In the genomic region with DNA sequence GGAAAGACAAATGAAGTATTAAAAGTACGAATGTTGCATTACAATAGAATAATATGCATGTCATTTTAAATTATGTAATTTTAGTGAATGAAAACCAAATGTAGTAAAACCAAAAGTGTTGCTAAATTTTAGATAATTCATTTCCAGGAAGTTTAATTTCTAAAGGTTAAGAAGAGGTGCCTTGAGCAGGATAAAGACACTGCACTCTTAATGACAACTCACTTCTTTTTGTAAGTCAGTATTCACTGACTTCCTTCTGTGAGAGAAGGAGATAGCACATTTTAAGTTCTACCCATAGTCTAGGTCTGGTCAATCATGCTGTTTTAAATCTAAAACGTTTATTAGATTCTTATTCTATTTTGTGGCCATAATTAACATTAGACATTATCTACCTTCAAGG, we compare ENCODE assay signal across 1 cellular context.
A peak's percentile ranks its signal among the peaks of the same experiment; 100 is the strongest.
TF ChIP-seq lines count a peak whose summit lies in the region.

No MANE protein-coding gene starts in this region.

TF ChIP-seq in K562, 482 proteins besides CTCF, POLR2A, EP300 and RAD21 (continued from another document):
- TF ChIP-seq ADNP (tag; IDR thresholded peaks at IDR 0.05) (0 out of 2 replicates have a peak, but pooled peaks have one; percentile 49), ZNF324 (CRISPR knock-in tag; IDR thresholded peaks at IDR 0.05) (0 out of 2 replicates have a peak, but pooled peaks have one; percentile 28), ZC3H4 (CRISPR knock-in tag; IDR thresholded peaks at IDR 0.05; ENCODE audit: borderline replicate concordance) (no peak), BCOR (IDR thresholded peaks at IDR 0.05) (0 out of 2 replicates have a peak, but pooled peaks have one; percentile 32), POLR2G (IDR thresholded peaks at IDR 0.05; ENCODE audit: low read depth, low read length) (0 out of 2 replicates have a peak, but pooled peaks have one; percentile 8), SMARCA5 (IDR thresholded peaks at IDR 0.05) (0 out of 2 replicates have a peak, but pooled peaks have one; percentile 16)
- TF ChIP-seq, protein P1, sequence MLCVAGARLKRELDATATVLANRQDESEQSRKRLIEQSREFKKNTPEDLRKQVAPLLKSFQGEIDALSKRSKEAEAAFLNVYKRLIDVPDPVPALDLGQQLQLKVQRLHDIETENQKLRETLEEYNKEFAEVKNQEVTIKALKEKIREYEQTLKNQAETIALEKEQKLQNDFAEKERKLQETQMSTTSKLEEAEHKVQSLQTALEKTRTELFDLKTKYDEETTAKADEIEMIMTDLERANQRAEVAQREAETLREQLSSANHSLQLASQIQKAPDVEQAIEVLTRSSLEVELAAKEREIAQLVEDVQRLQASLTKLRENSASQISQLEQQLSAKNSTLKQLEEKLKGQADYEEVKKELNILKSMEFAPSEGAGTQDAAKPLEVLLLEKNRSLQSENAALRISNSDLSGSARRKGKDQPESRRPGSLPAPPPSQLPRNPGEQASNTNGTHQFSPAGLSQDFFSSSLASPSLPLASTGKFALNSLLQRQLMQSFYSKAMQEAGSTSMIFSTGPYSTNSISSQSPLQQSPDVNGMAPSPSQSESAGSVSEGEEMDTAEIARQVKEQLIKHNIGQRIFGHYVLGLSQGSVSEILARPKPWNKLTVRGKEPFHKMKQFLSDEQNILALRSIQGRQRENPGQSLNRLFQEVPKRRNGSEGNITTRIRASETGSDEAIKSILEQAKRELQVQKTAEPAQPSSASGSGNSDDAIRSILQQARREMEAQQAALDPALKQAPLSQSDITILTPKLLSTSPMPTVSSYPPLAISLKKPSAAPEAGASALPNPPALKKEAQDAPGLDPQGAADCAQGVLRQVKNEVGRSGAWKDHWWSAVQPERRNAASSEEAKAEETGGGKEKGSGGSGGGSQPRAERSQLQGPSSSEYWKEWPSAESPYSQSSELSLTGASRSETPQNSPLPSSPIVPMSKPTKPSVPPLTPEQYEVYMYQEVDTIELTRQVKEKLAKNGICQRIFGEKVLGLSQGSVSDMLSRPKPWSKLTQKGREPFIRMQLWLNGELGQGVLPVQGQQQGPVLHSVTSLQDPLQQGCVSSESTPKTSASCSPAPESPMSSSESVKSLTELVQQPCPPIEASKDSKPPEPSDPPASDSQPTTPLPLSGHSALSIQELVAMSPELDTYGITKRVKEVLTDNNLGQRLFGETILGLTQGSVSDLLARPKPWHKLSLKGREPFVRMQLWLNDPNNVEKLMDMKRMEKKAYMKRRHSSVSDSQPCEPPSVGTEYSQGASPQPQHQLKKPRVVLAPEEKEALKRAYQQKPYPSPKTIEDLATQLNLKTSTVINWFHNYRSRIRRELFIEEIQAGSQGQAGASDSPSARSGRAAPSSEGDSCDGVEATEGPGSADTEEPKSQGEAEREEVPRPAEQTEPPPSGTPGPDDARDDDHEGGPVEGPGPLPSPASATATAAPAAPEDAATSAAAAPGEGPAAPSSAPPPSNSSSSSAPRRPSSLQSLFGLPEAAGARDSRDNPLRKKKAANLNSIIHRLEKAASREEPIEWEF (CRISPR knock-in tag; IDR thresholded peaks at IDR 0.05), result peak; percentile 66; the same call in 1 of the 2 replicates
TF ChIP-seq in K562: peak in this region for 25.
